32 cellular contexts compared by ENCODE assay signal in genomic region chr14:21054768-21055145, GRCh38. TPM values are rescaled to one million over a fixed set of nuclear protein-coding genes. Genes with fewer than 3 reads are reported as not detected.
"Had no signal": no experiment of that assay in that cellular context is flagged by ENCODE, and none has a peak within 500 bp of the region (broad histone marks: within the 10 kb centered on the region; RNA-seq: fewer than 3 reads in every experiment).

No MANE protein-coding gene starts in this region.

- H3K9me3 ChIP-seq: esophagus muscularis mucosa, gastroesophageal sphincter, heart left ventricle, left ventricle myocardium inferior, sigmoid colon, suprapubic skin, vagina had no signal

- H3K27ac ChIP-seq: esophagus muscularis mucosa, foreskin keratinocyte, gastroesophageal sphincter, heart left ventricle, left ventricle myocardium inferior, neural progenitor cell, parathyroid adenoma, sigmoid colon, suprapubic skin, vagina had no signal

- H3K27me3 ChIP-seq: esophagus muscularis mucosa, foreskin keratinocyte, gastroesophageal sphincter, heart left ventricle, neural progenitor cell, sigmoid colon, suprapubic skin, vagina had no signal

- H3K4me3 ChIP-seq: esophagus muscularis mucosa, gastroesophageal sphincter, heart left ventricle, left ventricle myocardium inferior, lung, neural progenitor cell, sigmoid colon, suprapubic skin, vagina had no signal

- H3K4me1 ChIP-seq: esophagus muscularis mucosa, foreskin keratinocyte, gastroesophageal sphincter, neural progenitor cell, sigmoid colon, vagina had no signal

- H3K9ac ChIP-seq: neural progenitor cell, parathyroid adenoma had no signal

- H3K4me2 ChIP-seq: neural progenitor cell had no signal

- ATAC-seq: gastroesophageal sphincter, left cardiac atrium had no signal

- H3K36me3 ChIP-seq: esophagus muscularis mucosa, gastroesophageal sphincter, heart left ventricle, left ventricle myocardium inferior, neural progenitor cell, sigmoid colon, suprapubic skin, vagina had no signal

- H3K79me2 ChIP-seq: parathyroid adenoma had no signal

- DNase-seq: cerebellar nuclear complex; effector memory CD4-positive, alpha-beta T cell; foreskin keratinocyte; heart left ventricle; hippocampal formation; left cardiac atrium; left ventricle myocardium inferior; naive B cell; sigmoid colon; stimulated activated CD4-positive, alpha-beta T cell treated with anti-CD3 and anti-CD28 coated beads, Interleukin-15, amount 100 ng/mL, for 24 hours; stimulated activated CD4-positive, alpha-beta T cell treated with anti-CD3 and anti-CD28 coated beads, Interleukin-2, amount 100 ng/mL, for 48 hours; stimulated activated naive CD4-positive, alpha-beta T cell; stimulated activated naive CD8-positive, alpha-beta T cell treated with anti-CD3 and anti-CD28 coated beads, Interleukin-15, amount 100 ng/mL, for 72 hours; trophoblast cell had no signal

RNA-seq across cellular contexts. Expression of gene RNASE8, which starts 2.9 kb away (rescaled TPM):
- total RNA-seq: endothelial cell of umbilical vein; epithelial cell of proximal tubule; esophagus muscularis mucosa; fibroblast of lung; foreskin keratinocyte; gastroesophageal sphincter; heart left ventricle; kidney epithelial cell; left cardiac atrium; left ventricle myocardium inferior; lung; mononuclear cell; natural killer cell treated with Interleukin-12 subunit alpha and Interleukin-12 subunit beta and Interleukin-15 and Interleukin-18, amount 100 ng/mL, for 72 hours; osteoblast; progenitor cell of endocrine pancreas; sigmoid colon; skeletal muscle tissue; suprapubic skin; ureter; vagina had no signal
- polyA plus RNA-seq: endothelial cell of umbilical vein, fibroblast of lung, foreskin keratinocyte, heart left ventricle, lung, sigmoid colon, thymus had no signal

RNA-seq across cellular contexts. Expression of gene RNASE7, which starts 12.6 kb away (rescaled TPM):
- total RNA-seq: endothelial cell of umbilical vein; esophagus muscularis mucosa; fibroblast of lung; heart left ventricle; kidney epithelial cell; left cardiac atrium; left ventricle myocardium inferior; lung; mononuclear cell; natural killer cell treated with Interleukin-12 subunit alpha and Interleukin-12 subunit beta and Interleukin-15 and Interleukin-18, amount 100 ng/mL, for 72 hours; osteoblast; progenitor cell of endocrine pancreas; sigmoid colon; skeletal muscle tissue had no signal
- polyA plus RNA-seq: endothelial cell of umbilical vein, fibroblast of lung had no signal

RNA-seq across cellular contexts. Expression of gene RNASE13, which starts 20.1 kb away (rescaled TPM):
- total RNA-seq: endothelial cell of umbilical vein; epithelial cell of proximal tubule; esophagus muscularis mucosa; fibroblast of lung; foreskin keratinocyte; gastroesophageal sphincter; heart left ventricle; kidney epithelial cell; left cardiac atrium; left ventricle myocardium inferior; lung; mononuclear cell; natural killer cell treated with Interleukin-12 subunit alpha and Interleukin-12 subunit beta and Interleukin-15 and Interleukin-18, amount 100 ng/mL, for 72 hours; osteoblast; progenitor cell of endocrine pancreas; sigmoid colon; skeletal muscle tissue; ureter; vagina had no signal
- polyA plus RNA-seq: endothelial cell of umbilical vein, fibroblast of lung, foreskin keratinocyte, heart left ventricle, lung, sigmoid colon, thymus had no signal

RNA-seq across cellular contexts. Expression of gene TPPP2, which starts 24.7 kb away (rescaled TPM):
- total RNA-seq: endothelial cell of umbilical vein; epithelial cell of proximal tubule; esophagus muscularis mucosa; fibroblast of lung; foreskin keratinocyte; gastroesophageal sphincter; kidney epithelial cell; mononuclear cell; natural killer cell treated with Interleukin-12 subunit alpha and Interleukin-12 subunit beta and Interleukin-15 and Interleukin-18, amount 100 ng/mL, for 72 hours; osteoblast; sigmoid colon; skeletal muscle tissue; suprapubic skin; vagina had no signal
- polyA plus RNA-seq: endothelial cell of umbilical vein, fibroblast of lung, foreskin keratinocyte, lung had no signal
